In genomic region chr1:94734963-94735899, GRCh38 we compare ENCODE assay signal across 8 cellular contexts.
DNase-seq lines count a peak whose midpoint lies in the region; ATAC-seq and TF ChIP-seq lines count a peak whose summit lies in the region.

No MANE protein-coding gene starts in this region.

- H3K9ac ChIP-seq in parathyroid adenoma: no peak overlapping the region

- H3K27me3 ChIP-seq in parathyroid adenoma (ENCODE audit: control insufficient read depth, insufficient read depth, low read length): no peaks in the 10 kb centered on the region

- TF ChIP-seq CTCF in fibroblast of pulmonary artery (IDR thresholded peaks at IDR 0.05; ENCODE audit: low read length, missing control alignments) (no peak), parathyroid adenoma (IDR thresholded peaks at IDR 0.05) (no peak)

- peaks cover 6 to 38% (median 14%) of the 10 kb centered on the region in 5 donors for H3K27me3 Mint-ChIP-seq in naive thymus-derived CD8-positive, alpha-beta T cell

- peak overlapping the region; percentile 77 for H3K27ac ChIP-seq in parathyroid adenoma

- DNase-seq in ELF-1 (ENCODE audit: low read depth, low spot score) (peak; percentile 93), OCI-M1 (lab: John Stamatoyannopoulos, UW) (peak; percentile 83), fibroblast of pulmonary artery (ENCODE audit: low read depth) (peak; percentile 97)
- no peak for DNase-seq in naive thymus-derived CD8-positive, alpha-beta T cell

- ATAC-seq in HG02588 (IDR thresholded peaks at IDR 0.05; ENCODE audit: unreplicated experiment) (no peak), GM18520 (IDR thresholded peaks at IDR 0.05; ENCODE audit: unreplicated experiment) (no peak), GM21367 (IDR thresholded peaks at IDR 0.05; ENCODE audit: unreplicated experiment) (no peak)
- no peak for ATAC-seq in naive thymus-derived CD8-positive, alpha-beta T cell

- H3K4me2 ChIP-seq in parathyroid adenoma (ENCODE audit: low read length): peak overlapping the region; percentile 28

- no peaks in the 10 kb centered on the region for H3K79me2 ChIP-seq in parathyroid adenoma

- H3K4me3 Mint-ChIP-seq in naive thymus-derived CD8-positive, alpha-beta T cell: no peak overlapping the region

- H3K4me1 ChIP-seq in parathyroid adenoma: no peaks in the 10 kb centered on the region

- H3K9me3 Mint-ChIP-seq in naive thymus-derived CD8-positive, alpha-beta T cell: no peaks in the 10 kb centered on the region

- H3K9me3 ChIP-seq in parathyroid adenoma (ENCODE audit: control insufficient read depth, low read length): no peaks in the 10 kb centered on the region

- H2AFZ ChIP-seq in parathyroid adenoma: peak overlapping the region; percentile 86

- H3K4me1 Mint-ChIP-seq in naive thymus-derived CD8-positive, alpha-beta T cell: peaks cover 0 to 4% (median 0%) of the 10 kb centered on the region in 4 donors

- POLR2A ChIA-PET in naive thymus-derived CD8-positive, alpha-beta T cell (lab: Charles Lee): no interaction called here

- H3K4me3 ChIP-seq in fibroblast of pulmonary artery (replicated peaks; ENCODE audit: low read depth, low read length) (peak overlapping the region; percentile 12), parathyroid adenoma (ENCODE audit: low read depth, low read length) (no peak overlapping the region)

- no peak overlapping the region for H3K27ac Mint-ChIP-seq in naive thymus-derived CD8-positive, alpha-beta T cell

- no peaks in the 10 kb centered on the region for H3K36me3 Mint-ChIP-seq in naive thymus-derived CD8-positive, alpha-beta T cell

- H3K36me3 ChIP-seq in parathyroid adenoma (ENCODE audit: control insufficient read depth, insufficient read depth, low read length): no peaks in the 10 kb centered on the region

Comparison
In these comparisons a context has a peak if more than half of its experiments do, and no peak if none do; other contexts are left out.
1. DNase-seq: peak in ELF-1 (single experiment), OCI-M1 (single experiment) and fibroblast of pulmonary artery (single experiment); none in naive thymus-derived CD8-positive, alpha-beta T cell (0 of 10).